In genomic region chr4:7909966-7910720, GRCh38 we compare ENCODE assay signal across 10 cellular contexts. TPM values are rescaled to one million over a fixed set of nuclear protein-coding genes. Genes with fewer than 3 reads are reported as not detected.
DNase-seq lines count a peak whose midpoint lies in the region; ATAC-seq, FAIRE-seq and TF ChIP-seq lines count a peak whose summit lies in the region.
"Had no signal": no experiment of that assay in that cellular context is flagged by ENCODE, and none has a peak within 500 bp of the region (broad histone marks: within the 10 kb centered on the region; RNA-seq: fewer than 3 reads in every experiment).

No MANE protein-coding gene starts in this region.

- TF ChIP-seq POLR2A in esophagus squamous epithelium (IDR thresholded peaks at IDR 0.05): no peak

- TF ChIP-seq CTCF in A673 (conservative IDR thresholded peaks at IDR 0.05; ENCODE audit: low read depth, low read length) (no peak), RWPE1 (conservative IDR thresholded peaks at IDR 0.05; ENCODE audit: low read depth) (no peak), esophagus squamous epithelium (IDR thresholded peaks at IDR 0.05) (no peak), nephron progenitor cell (IDR thresholded peaks at IDR 0.05) (no peak)
- TF ChIP-seq CTCF in CD8-positive, alpha-beta T cell (IDR thresholded peaks at IDR 0.05): no peak

- H3K27me3 ChIP-seq in A673 (replicated peaks; ENCODE audit: insufficient read depth, low read depth, low read length, poor library complexity): no peaks in the 10 kb centered on the region
- no peaks in the 10 kb centered on the region for H3K27me3 ChIP-seq in esophagus squamous epithelium
- no peaks in the 10 kb centered on the region for H3K27me3 ChIP-seq in CD8-positive, alpha-beta T cell (ENCODE audit: insufficient read depth, low read length)

- peaks cover 4% of the 10 kb centered on the region for H3K36me3 Mint-ChIP-seq in nephron progenitor cell (ENCODE audit: low read depth)
- H3K36me3 Mint-ChIP-seq in CD8-positive, alpha-beta T cell: peaks cover 3% of the 10 kb centered on the region

- H3K27ac ChIP-seq in A673 (ENCODE audit: low read depth, low read length, poor library complexity, severe bottlenecking): peak overlapping the region; percentile 39
- H3K27ac ChIP-seq in RWPE1: peak overlapping the region; percentile 34
- H3K27ac ChIP-seq in esophagus squamous epithelium: peak overlapping the region; percentile 65 to 90 (median 84)
- no peak overlapping the region for H3K27ac ChIP-seq in CD8-positive, alpha-beta T cell (ENCODE audit: low read depth, low read length)

- H3K4me3 ChIP-seq in A673 (ENCODE audit: low read depth, low read length, poor library complexity, severe bottlenecking) (no peak overlapping the region), esophagus squamous epithelium (peak overlapping the region in 1 of 4 donors; percentile 35)
- no peak overlapping the region for H3K4me3 ChIP-seq in CD8-positive, alpha-beta T cell (ENCODE audit: low read depth, low read length)

- H3K27ac Mint-ChIP-seq in nephron progenitor cell: peak overlapping the region; percentile 99
- H3K27ac Mint-ChIP-seq in CD8-positive, alpha-beta T cell: no peak overlapping the region

- intact Hi-C loops in A673 (cut with micrococcal nuclease; ENCODE audit: unreplicated experiment) (no loop called here), esophagus squamous epithelium (cut with DNase I) (no loop called here)
- intact Hi-C loops in CD8-positive, alpha-beta T cell (cut with DNase I, micrococcal nuclease): no loop called here

- peaks cover 69% of the 10 kb centered on the region for H3K4me1 Mint-ChIP-seq in nephron progenitor cell
- peaks cover 28% of the 10 kb centered on the region for H3K4me1 Mint-ChIP-seq in CD8-positive, alpha-beta T cell (ENCODE audit: low read depth)

- H3K4me1 ChIP-seq in A673 (ENCODE audit: insufficient read depth, low read length, poor library complexity, severe bottlenecking): peaks cover 62% of the 10 kb centered on the region
- peaks cover 18 to 68% (median 36%) of the 10 kb centered on the region in 3 donors for H3K4me1 ChIP-seq in esophagus squamous epithelium
- peaks cover 12% of the 10 kb centered on the region for H3K4me1 ChIP-seq in CD8-positive, alpha-beta T cell (ENCODE audit: insufficient read depth, low read length)

- H3K9me3 ChIP-seq in A673 (ENCODE audit: low read depth, low read length, poor library complexity, severe bottlenecking) (no peaks in the 10 kb centered on the region), esophagus squamous epithelium (no peaks in the 10 kb centered on the region)
- no peaks in the 10 kb centered on the region for H3K9me3 ChIP-seq in CD8-positive, alpha-beta T cell (ENCODE audit: low read length)

- no peaks in the 10 kb centered on the region for H3K27me3 Mint-ChIP-seq in nephron progenitor cell (ENCODE audit: low read depth, poor library complexity)
- peaks cover 4% of the 10 kb centered on the region for H3K27me3 Mint-ChIP-seq in CD8-positive, alpha-beta T cell (ENCODE audit: low read depth)

- FAIRE-seq in urothelium cell line (lab: Jason Lieb, UNC): no peak

- CTCF ChIA-PET in A673 (lab: Charles Lee) (no interaction called here), RWPE1 (lab: Yijun Ruan, JAX) (no interaction called here)
- CTCF ChIA-PET in CD8-positive, alpha-beta T cell (lab: Charles Lee): interaction anchor here (1.4 kb wide), 1 partner anchor 66 kb away, joined by 3 read pairs; no protein-coding TSS in a partner anchor

- no TSS peak for BruUV-seq in A673 (replicated peaks; lab: Mats Ljungman, UMichigan)

- H3K36me3 ChIP-seq in A673 (ENCODE audit: insufficient read depth, low read length, poor library complexity, severe bottlenecking) (no peaks in the 10 kb centered on the region), esophagus squamous epithelium (no peaks in the 10 kb centered on the region)
- H3K36me3 ChIP-seq in CD8-positive, alpha-beta T cell (ENCODE audit: insufficient read depth, low read length): no peaks in the 10 kb centered on the region

- no peaks in the 10 kb centered on the region for H3K9me3 Mint-ChIP-seq in nephron progenitor cell
- no peaks in the 10 kb centered on the region for H3K9me3 Mint-ChIP-seq in CD8-positive, alpha-beta T cell

- ATAC-seq in GM18867 (IDR thresholded peaks at IDR 0.05; ENCODE audit: unreplicated experiment) (no peak), GM21737 (IDR thresholded peaks at IDR 0.05; ENCODE audit: unreplicated experiment) (no peak)
- no peak for ATAC-seq in CD8-positive, alpha-beta T cell

- peak overlapping the region; percentile 9 for H3K4me3 Mint-ChIP-seq in nephron progenitor cell
- no peak overlapping the region for H3K4me3 Mint-ChIP-seq in CD8-positive, alpha-beta T cell

- no peak for DNase-seq in A673 (ENCODE audit: low spot score)
- no peak for DNase-seq in RWPE1 (ENCODE audit: low spot score)
- no peak for DNase-seq in esophagus squamous epithelium (lab: John Stamatoyannopoulos, UW)
- no peak for DNase-seq in nephron progenitor cell
- no peak for DNase-seq in urothelium cell line (ENCODE audit: low spot score)
- no peak for DNase-seq in CD8-positive, alpha-beta T cell
- DNase-seq: activated gamma-delta T cell treated with Interleukin-2 at 50 U/mL for 16 hours, NCI-H1105 had no signal

- 44 to 56% methylated on average over 11 of the region's 11 CpGs for WGBS in esophagus squamous epithelium, 2 donors

- POLR2A ChIA-PET in A673 (lab: Charles Lee; ENCODE audit: low non-redundant PET) (no interaction called here), RWPE1 (lab: Yijun Ruan, JAX; ENCODE audit: low non-redundant PET) (no interaction called here)
- POLR2A ChIA-PET in CD8-positive, alpha-beta T cell (lab: Charles Lee): no interaction called here

RNA-seq across cellular contexts. Expression of gene AFAP1, which starts 29.5 kb away (rescaled TPM):
- total RNA-seq in A673 (2021) (42.6 and 42.9 TPM in 2 replicates), esophagus squamous epithelium (10 to 100 TPM in 2 of 4 donors, 1 to 10 TPM in 2; 4.4 to 16.6 (median 10.7) TPM)
- 10 to 100 TPM; 13.4 to 13.9 TPM for total RNA-seq in CD8-positive, alpha-beta T cell
